Comparison of ENCODE assay signal across 11 cellular contexts in the genomic region with DNA sequence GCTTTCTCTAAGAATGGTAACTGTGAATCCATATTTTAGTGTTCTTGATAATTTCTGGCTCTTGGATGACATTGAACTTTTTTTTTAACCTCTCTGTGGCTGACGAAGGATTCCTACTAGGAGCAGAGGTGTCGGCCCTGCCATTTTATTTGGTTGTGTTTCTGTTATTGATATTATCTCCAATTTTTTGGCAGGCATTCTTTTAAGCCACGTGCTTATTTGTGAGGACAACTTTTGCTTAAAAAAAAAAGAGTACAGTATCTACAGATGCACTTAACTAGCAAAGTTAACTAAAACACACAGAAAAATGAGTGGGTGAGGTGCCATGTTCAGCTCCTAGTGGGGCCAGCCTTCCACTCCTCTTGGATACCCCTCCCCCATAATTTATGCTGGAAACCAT. TPM values are rescaled to one million over a fixed set of nuclear protein-coding genes. Genes with fewer than 3 reads are reported as not detected.
DNase-seq lines count a peak whose midpoint lies in the region; ATAC-seq and TF ChIP-seq lines count a peak whose summit lies in the region.
"Had no signal": no experiment of that assay in that cellular context is flagged by ENCODE, and none has a peak within 500 bp of the region (broad histone marks: within the 10 kb centered on the region; RNA-seq: fewer than 3 reads in every experiment).

No MANE protein-coding gene starts in this region.

- peak overlapping the region; percentile 75 for H2AFZ ChIP-seq in SU-DHL-6 (ENCODE audit: low read depth, low read length, severe bottlenecking)

- H3K27ac ChIP-seq in SU-DHL-6 (ENCODE audit: low read depth, low read length): no peak overlapping the region
- no peak overlapping the region for H3K27ac ChIP-seq in spleen

- no peaks in the 10 kb centered on the region for H3K27me3 ChIP-seq in SU-DHL-6 (ENCODE audit: low read length)
- no peaks in the 10 kb centered on the region for H3K27me3 ChIP-seq in spleen (replicated peaks in 1 of 7)

- TF ChIP-seq CTCF in SU-DHL-6 (IDR thresholded peaks at IDR 0.05; ENCODE audit: insufficient read depth, low read length, poor library complexity, severe bottlenecking) (no peak), fibroblast of pulmonary artery (IDR thresholded peaks at IDR 0.05; ENCODE audit: low read length, missing control alignments) (no peak), spleen (IDR thresholded peaks at IDR 0.05 in 8 of 11, conservative IDR thresholded peaks at IDR 0.05 in 3 of 11) (no peak)

- WGBS in spleen, 5 donors: 23 to 43% (median 32%) methylated on average over 3 of the region's 3 CpGs

- 0 out of 2 replicates have a peak, but pooled peaks cover 7% of the 10 kb centered on the region for H4K20me1 ChIP-seq in SU-DHL-6 (ENCODE audit: low read depth, low read length)

- H3K27me3 Mint-ChIP-seq in T-helper 1 cell treated with Interleukin-12 subunit alpha and Interleukin-12 subunit beta and Interleukin-4 antibody, amounts not matched to agents 30 μg/mL and 1 μg/mL, for 36 hours (ENCODE audit: low read depth): peaks cover 15% of the 10 kb centered on the region

- H3K4me2 ChIP-seq in SU-DHL-6 (ENCODE audit: low read depth, low read length, poor library complexity, severe bottlenecking): peak overlapping the region; percentile 62

- H3K4me3 ChIP-seq in SU-DHL-6 (ENCODE audit: insufficient read depth, low read length, poor library complexity, severe bottlenecking) (peak overlapping the region; percentile 62), fibroblast of pulmonary artery (replicated peaks; ENCODE audit: low read depth, low read length) (peak overlapping the region; percentile 55), spleen (peak overlapping the region in 5 of 8 donors; percentile 66 to 96 (median 82))

- peaks cover 34% of the 10 kb centered on the region for H3K4me1 Mint-ChIP-seq in T-helper 1 cell treated with Interleukin-12 subunit alpha and Interleukin-12 subunit beta and Interleukin-4 antibody, amounts not matched to agents 30 μg/mL and 1 μg/mL, for 36 hours (ENCODE audit: low read depth)

- H3K9me3 ChIP-seq in SU-DHL-6 (ENCODE audit: insufficient read depth, low read length): no peaks in the 10 kb centered on the region
- no peaks in the 10 kb centered on the region for H3K9me3 ChIP-seq in spleen

- no peaks in the 10 kb centered on the region for H3K9me3 Mint-ChIP-seq in T-helper 1 cell treated with Interleukin-12 subunit alpha and Interleukin-12 subunit beta and Interleukin-4 antibody, amounts not matched to agents 30 μg/mL and 1 μg/mL, for 36 hours

- no peak for ATAC-seq in HG03432 (IDR thresholded peaks at IDR 0.05; ENCODE audit: unreplicated experiment)
- no peak for ATAC-seq in GM18498 (IDR thresholded peaks at IDR 0.05; ENCODE audit: unreplicated experiment)

- TF ChIP-seq POLR2A in spleen (IDR thresholded peaks at IDR 0.05): no peak

- H3K36me3 ChIP-seq in SU-DHL-6 (ENCODE audit: low read length) (no peaks in the 10 kb centered on the region), spleen (peaks cover 0 to 30% (median 10%) of the 10 kb centered on the region in 6 donors)

- H3K9ac ChIP-seq in SU-DHL-6 (ENCODE audit: low read length): peak overlapping the region; percentile 63

- H3K9me2 ChIP-seq in SU-DHL-6 (replicated peaks; ENCODE audit: insufficient read depth, low read length): no peaks in the 10 kb centered on the region

- peaks cover 22 to 51% (median 31%) of the 10 kb centered on the region in 6 donors for H3K4me1 ChIP-seq in spleen

- no peak overlapping the region for H3K27ac Mint-ChIP-seq in T-helper 1 cell treated with Interleukin-12 subunit alpha and Interleukin-12 subunit beta and Interleukin-4 antibody, amounts not matched to agents 30 μg/mL and 1 μg/mL, for 36 hours

- H3F3A ChIP-seq in SU-DHL-6 (ENCODE audit: insufficient read depth): peaks cover 9% of the 10 kb centered on the region; the same call in 1 of the 2 replicates

- peak overlapping the region; percentile 73 for H3K4me3 Mint-ChIP-seq in T-helper 1 cell treated with Interleukin-12 subunit alpha and Interleukin-12 subunit beta and Interleukin-4 antibody, amounts not matched to agents 30 μg/mL and 1 μg/mL, for 36 hours

- peaks cover 6% of the 10 kb centered on the region; the same call in 1 of the 2 replicates for H3K79me2 ChIP-seq in SU-DHL-6 (ENCODE audit: insufficient read depth, low read length)

- intact Hi-C loops in spleen (cut with DNase I; ENCODE audit: low total_unique reads): loop anchor here (5.0 kb wide), 1 partner anchor 111 kb away; a partner anchor contains a TSS

- peaks cover 9% of the 10 kb centered on the region for H3K36me3 Mint-ChIP-seq in T-helper 1 cell treated with Interleukin-12 subunit alpha and Interleukin-12 subunit beta and Interleukin-4 antibody, amounts not matched to agents 30 μg/mL and 1 μg/mL, for 36 hours (ENCODE audit: low read depth)

- DNase-seq in T-helper 1 cell (no peak), fibroblast of pulmonary artery (ENCODE audit: low read depth) (no peak), spleen (no peak), NCI-H2029 (lab: John Stamatoyannopoulos, UW) (no peak)
- DNase-seq: NCI-H524 treated with DMSO at 0.1 percent for 48 hours; stimulated activated CD4-positive, alpha-beta T cell treated with anti-CD3 and anti-CD28 coated beads, Interleukin-2, amount 100 ng/mL, for 48 hours had no signal

RNA-seq across cellular contexts. Expression of a gene that starts 1.1 kb away (rescaled TPM):
- 1 to 10 TPM; 3.2 to 5.8 (median 4.3) TPM for total RNA-seq in spleen
- polyA plus RNA-seq in spleen: 1 to 10 TPM; 2.9 to 5.4 (median 3.6) TPM

RNA-seq across cellular contexts. Expression of a gene that starts 15.0 kb away (rescaled TPM):
- total RNA-seq in spleen: 1,000 to 10,000 TPM in 4 of 7 donors, 100 to 1,000 TPM in 3; 962 to 1,187 (median 1,013) TPM
- polyA plus RNA-seq in spleen: 1,000 to 10,000 TPM; 2,382 to 3,148 (median 2,560) TPM

RNA-seq across cellular contexts. Expression of a gene that starts 43.6 kb away (rescaled TPM):
- 10 to 100 TPM in 3 of 7 donors, 1 to 10 TPM in 4; 2.8 to 15.2 (median 9.3) TPM for total RNA-seq in spleen
- 1 to 10 TPM; 2.5 to 4.4 (median 2.9) TPM for polyA plus RNA-seq in spleen
- polyA plus RNA-seq: CD14-positive monocyte had no signal

RNA-seq across cellular contexts. Expression of a gene that starts 59.5 kb away (rescaled TPM):
- total RNA-seq in spleen: not detected
- polyA plus RNA-seq in spleen: under 1 TPM; 0.03 to 0.09 (median 0.04) TPM
- polyA plus RNA-seq: CD14-positive monocyte had no signal
